Comparison of ENCODE assay signal across 2 cellular contexts in genomic region chr20:50992336-50992732, GRCh38.
TF ChIP-seq lines count a peak whose summit lies in the region.

No MANE protein-coding gene starts in this region.

TF ChIP-seq in H1, 55 proteins besides CTCF, POLR2A, EP300 and RAD21:
- TF ChIP-seq SAP30 (IDR thresholded peaks at IDR 0.05; ENCODE audit: insufficient read depth, insufficient replicate concordance, low read length) = no peak
- TF ChIP-seq CTBP2 (IDR thresholded peaks at IDR 0.05; ENCODE audit: borderline replicate concordance, insufficient read depth, insufficient read length, low read length) = no peak
- no peak for TF ChIP-seq CHD1 (IDR thresholded peaks at IDR 0.05; ENCODE audit: low read depth, low read length)
- peak; percentile 31; the same call in 1 of the 2 replicates for TF ChIP-seq ATF2 (IDR thresholded peaks at IDR 0.05; ENCODE audit: low read length)
- TF ChIP-seq CHD2 (IDR thresholded peaks at IDR 0.05; ENCODE audit: low read length) = no peak
- TF ChIP-seq KDM4A (IDR thresholded peaks at IDR 0.05; ENCODE audit: low read depth, low read length, severe bottlenecking) = no peak
- TF ChIP-seq CEBPB (IDR thresholded peaks at IDR 0.05; ENCODE audit: low read depth, low read length) = no peak
- TF ChIP-seq MAX (IDR thresholded peaks at IDR 0.05) = no peak
- TF ChIP-seq RFX5 (IDR thresholded peaks at IDR 0.05; ENCODE audit: borderline replicate concordance, low read depth, low read length) = no peak
- TF ChIP-seq SP4 (IDR thresholded peaks at IDR 0.05; ENCODE audit: low read length) = no peak
- TF ChIP-seq HDAC2 (IDR thresholded peaks at IDR 0.05; ENCODE audit: borderline replicate concordance in 1 of 2, low read depth in 2 of 2, low read length in 2 of 2) = 0 out of 4 replicates have a peak, but pooled peaks of 1 of the 2 experiments have one; percentile 9
- no peak for TF ChIP-seq CBX8 (IDR thresholded peaks at IDR 0.05; ENCODE audit: borderline replicate concordance, low read depth, low read length)
- no peak for TF ChIP-seq EZH2 (IDR thresholded peaks at IDR 0.05; ENCODE audit: low read depth, low read length, severe bottlenecking)
- TF ChIP-seq BACH1 (IDR thresholded peaks at IDR 0.05; ENCODE audit: low read length) = no peak
- TF ChIP-seq JUND (IDR thresholded peaks at IDR 0.05; ENCODE audit: low read length) = no peak
- TF ChIP-seq EGR1 (IDR thresholded peaks at IDR 0.05; ENCODE audit: borderline replicate concordance, low read depth, low read length) = no peak
- TF ChIP-seq SUZ12 (IDR thresholded peaks at IDR 0.05; ENCODE audit: low read length) = no peak
- TF ChIP-seq TEAD4 (IDR thresholded peaks at IDR 0.05; ENCODE audit: low read depth, low read length) = 0 out of 2 replicates have a peak, but pooled peaks have one; percentile 13
- TF ChIP-seq KDM5A (IDR thresholded peaks at IDR 0.05; ENCODE audit: low read length) = no peak
- no peak for TF ChIP-seq ZNF274 (IDR thresholded peaks at IDR 0.05; ENCODE audit: borderline replicate concordance, extremely low read depth, low read length)
- no peak; the same call in 1 of the 2 replicates for TF ChIP-seq SP1 (IDR thresholded peaks at IDR 0.05; ENCODE audit: low read depth, low read length)
- TF ChIP-seq KDM1A (IDR thresholded peaks at IDR 0.05; ENCODE audit: borderline replicate concordance, low read length) = no peak
- no peak for TF ChIP-seq SP2 (IDR thresholded peaks at IDR 0.05; ENCODE audit: low read length)
- TF ChIP-seq BRCA1 (IDR thresholded peaks at IDR 0.05; ENCODE audit: low read depth, low read length) = no peak
- TF ChIP-seq CBX5 (IDR thresholded peaks at IDR 0.05; ENCODE audit: low read depth, low read length) = no peak

TF ChIP-seq in GM12891, 5 proteins besides CTCF, POLR2A, EP300 and RAD21:
- TF ChIP-seq POLR2AphosphoS5 (IDR thresholded peaks at IDR 0.05; ENCODE audit: low read depth, low read length) = no peak
- TF ChIP-seq POU2F2 (IDR thresholded peaks at IDR 0.05; ENCODE audit: low read depth, low read length) = no peak
- no peak for TF ChIP-seq TAF1 (IDR thresholded peaks at IDR 0.05; ENCODE audit: low read depth, low read length)
- TF ChIP-seq PAX5 (IDR thresholded peaks at IDR 0.05; ENCODE audit: insufficient read depth, low read length, severe bottlenecking) = no peak
- TF ChIP-seq SPI1 (IDR thresholded peaks at IDR 0.05; ENCODE audit: low read depth, low read length) = no peak
